ENCODE assay signal across 9 cellular contexts in the genomic region with DNA sequence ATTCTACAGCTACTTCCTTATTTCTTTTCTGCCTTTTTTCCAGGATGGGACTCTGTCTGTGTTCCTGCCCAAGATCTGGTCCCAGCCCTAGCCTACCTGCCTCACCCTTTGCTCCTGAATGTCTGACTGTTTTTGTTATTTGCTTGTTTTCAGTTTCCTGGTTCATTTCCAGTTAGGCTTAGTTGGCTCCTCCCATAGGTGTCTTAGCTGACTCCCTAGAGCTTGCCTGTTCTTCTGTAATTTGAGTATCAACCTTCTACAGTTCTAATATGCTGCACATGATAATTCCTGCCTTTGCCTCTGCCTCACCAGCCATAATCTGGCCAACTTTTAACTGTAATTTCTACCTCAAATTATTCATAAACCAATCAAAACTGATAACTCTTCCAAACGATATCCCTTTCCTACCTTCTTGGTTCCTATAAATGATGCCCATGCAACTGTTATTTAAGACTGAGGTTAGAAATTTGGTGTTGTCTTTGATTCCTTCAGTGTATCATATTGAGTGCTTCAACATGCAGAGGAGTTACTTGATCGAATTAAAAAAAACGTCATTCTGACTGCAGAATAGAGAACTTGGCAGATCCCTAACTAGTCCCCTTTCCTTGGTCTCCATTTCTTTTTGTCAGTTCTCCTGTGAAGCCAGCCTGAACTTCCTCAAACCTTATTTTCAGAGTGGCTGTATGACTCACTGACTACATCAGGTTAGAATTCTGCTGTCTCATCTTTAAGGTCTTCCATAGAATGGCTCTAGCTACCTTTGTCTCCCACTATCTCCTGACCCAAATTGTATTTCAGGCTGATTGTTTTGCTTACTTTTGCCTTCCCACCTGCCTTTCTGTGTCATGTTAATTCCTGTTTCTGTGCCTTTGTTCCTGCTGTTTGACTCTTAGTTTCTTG. TPM values are rescaled to one million over a fixed set of nuclear protein-coding genes. Genes with fewer than 3 reads are reported as not detected.
DNase-seq lines count a peak whose midpoint lies in the region; ATAC-seq, FAIRE-seq and TF ChIP-seq lines count a peak whose summit lies in the region.
"Had no signal": no experiment of that assay in that cellular context is flagged by ENCODE, and none has a peak within 500 bp of the region (broad histone marks: within the 10 kb centered on the region; RNA-seq: fewer than 3 reads in every experiment).

No MANE protein-coding gene starts in this region.

- H3K4me1 Mint-ChIP-seq in naive B cell, result peaks cover 38 to 67% (median 54%) of the 10 kb centered on the region in 3 donors

- H3K27ac Mint-ChIP-seq in naive B cell, result peak overlapping the region in 5 of 6 donors; percentile 16 to 91 (median 49)

- BruUV-seq in A673 (replicated peaks; lab: Mats Ljungman, UMichigan), result no TSS peak

- no peaks in the 10 kb centered on the region for H3K27me3 Mint-ChIP-seq in naive B cell

- H3K36me3 ChIP-seq in A673 (ENCODE audit: insufficient read depth, low read length, poor library complexity, severe bottlenecking) (no peaks in the 10 kb centered on the region), duodenal mucosa (ENCODE audit: control insufficient read depth in 1 of 2, insufficient read depth in 2 of 2, low read length in 2 of 2) (no peaks in the 10 kb centered on the region)

- H3K36me3 Mint-ChIP-seq in naive B cell, result peaks cover 0 to 8% of the 10 kb centered on the region in 2 donors

- H3K4me3 ChIP-seq in A673 (ENCODE audit: low read depth, low read length, poor library complexity, severe bottlenecking) (no peak overlapping the region), duodenal mucosa (ENCODE audit: low read depth in 1 of 2, low read length in 2 of 2) (no peak overlapping the region)

- H3K27ac ChIP-seq in A673 (ENCODE audit: low read depth, low read length, poor library complexity, severe bottlenecking) (peak overlapping the region; percentile 20), duodenal mucosa (ENCODE audit: low read depth, low read length) (peak overlapping the region; percentile 5)

- peak overlapping the region in 2 of 8 donors; percentile 2 to 36 for H3K4me3 Mint-ChIP-seq in naive B cell

- CTCF ChIA-PET in A673 (lab: Charles Lee), result no interaction called here

- H3K27me3 ChIP-seq in A673 (replicated peaks; ENCODE audit: insufficient read depth, low read depth, low read length, poor library complexity), result no peaks in the 10 kb centered on the region
- H3K27me3 ChIP-seq in duodenal mucosa (ENCODE audit: control insufficient read depth in 1 of 2, insufficient read depth in 2 of 2, low read length in 2 of 2), result no peaks in the 10 kb centered on the region

- H3K9me3 Mint-ChIP-seq in naive B cell, result no peaks in the 10 kb centered on the region

- ATAC-seq in naive B cell (ENCODE audit: low read depth in 2 of 2) (peak; percentile 36 to 41), HG03571 (IDR thresholded peaks at IDR 0.05; ENCODE audit: unreplicated experiment) (no peak), HG02759 (IDR thresholded peaks at IDR 0.05; ENCODE audit: unreplicated experiment) (no peak)

- no peak for TF ChIP-seq CTCF in A673 (conservative IDR thresholded peaks at IDR 0.05; ENCODE audit: low read depth, low read length)

- FAIRE-seq in GM12891 (lab: Jason Lieb, UNC), result peak; percentile 33
- FAIRE-seq: endometrium had no signal

- DNase-seq in A673 (ENCODE audit: low spot score) (peak; percentile 42), GM12891 (ENCODE audit: insufficient read length, low spot score) (no peak), OCI-M1 (lab: John Stamatoyannopoulos, UW) (peak; percentile 92), naive B cell (no peak)
- no peak for DNase-seq in activated CD4-positive, alpha-beta T cell treated with anti-CD3 and anti-CD28 coated beads for 1 hour

- TF ChIP-seq POLR2A in GM12891 (IDR thresholded peaks at IDR 0.05; ENCODE audit: low read depth, low read length), result no peak

- POLR2A ChIA-PET in A673 (lab: Charles Lee; ENCODE audit: low non-redundant PET), result interaction anchor here (0.6 kb wide), 1 partner anchor 8 kb away, joined by 31 read pairs; the partner anchor contains the start of gene GOLM2

- intact Hi-C loops in A673 (cut with micrococcal nuclease; ENCODE audit: unreplicated experiment), result loop anchor here (5.0 kb wide), 1 partner anchor 205 kb away; no protein-coding TSS in a partner anchor

- H3K4me1 ChIP-seq in A673 (ENCODE audit: insufficient read depth, low read length, poor library complexity, severe bottlenecking), result peaks cover 11% of the 10 kb centered on the region
- H3K4me1 ChIP-seq in duodenal mucosa (ENCODE audit: control insufficient read depth in 1 of 2, insufficient read depth in 2 of 2, low read length in 2 of 2), result peaks cover 14 to 31% of the 10 kb centered on the region in 2 donors

- H3K9me3 ChIP-seq in A673 (ENCODE audit: low read depth, low read length, poor library complexity, severe bottlenecking) (no peaks in the 10 kb centered on the region), duodenal mucosa (ENCODE audit: control insufficient read depth in 1 of 2, low read length in 2 of 2) (no peaks in the 10 kb centered on the region)

- H3K9ac ChIP-seq in duodenal mucosa (ENCODE audit: low read depth in 1 of 2, low read length in 2 of 2), result no peak overlapping the region

TF ChIP-seq in GM12891, 5 proteins besides CTCF, POLR2A, EP300 and RAD21:
- TF ChIP-seq PAX5 (IDR thresholded peaks at IDR 0.05; ENCODE audit: insufficient read depth, low read length, severe bottlenecking) (no peak), SPI1 (IDR thresholded peaks at IDR 0.05; ENCODE audit: low read depth, low read length) (peak; percentile 29; the same call in 1 of the 2 replicates)

RNA-seq across cellular contexts. Expression of gene GOLM2, which starts 8.4 kb away (rescaled TPM):
- total RNA-seq in A673 (2021), result 57.4 and 62.2 TPM in 2 replicates
- 10.4 TPM for polyA plus RNA-seq in GM12891 (2012; ENCODE audit: low read depth, missing spikeins)
- 10 to 100 TPM; 60.0 to 74.7 (median 63.9) TPM for polyA plus RNA-seq in naive B cell (ENCODE audit: low read depth in 6 of 6)

Comparison
In these comparisons a context has a peak if more than half of its experiments do, and no peak if none do; other contexts are left out.
1. DNase-seq: peak in A673 (single experiment) and OCI-M1 (single experiment); none in GM12891 (single experiment), naive B cell (single experiment) and activated CD4-positive, alpha-beta T cell treated with anti-CD3 and anti-CD28 coated beads for 1 hour (single experiment).
2. ATAC-seq: peak in naive B cell (2 of 2); none in HG03571 (single experiment) and HG02759 (single experiment).